In genomic region chrX:49162620-49163019, GRCh38 we compare ENCODE assay signal across 8 cellular contexts. TPM values are rescaled to one million over a fixed set of nuclear protein-coding genes. Genes with fewer than 3 reads are reported as not detected.
A peak's percentile ranks its signal among the peaks of the same experiment; 100 is the strongest.
DNase-seq lines count a peak whose midpoint lies in the region; ATAC-seq and TF ChIP-seq lines count a peak whose summit lies in the region.

TSS of gene MAGIX (plus strand) at chrX:49162758. CDS start at chrX:49162890, 132 bp downstream.

- in situ Hi-C loops in astrocyte of the spinal cord (cut with HindIII; ENCODE audit: low sequenced_read_pairs) = no loop called here

- peak within 1 kb of the TSS; percentile 34 for H3K4me3 ChIP-seq in astrocyte of the spinal cord (ENCODE audit: low read depth, low read length)
- H3K4me3 ChIP-seq in thoracic aorta = peak within 1 kb of the TSS; percentile 69

- H3K4me3 Mint-ChIP-seq in activated CD4-positive, alpha-beta T cell treated with anti-CD3 and anti-CD28 coated beads, Interleukin-2, amount 10 ng/mL, durations not matched to agents 24 days and 14 days = peak within 1 kb of the TSS; percentile 87

- no peaks in the 10 kb centered on the region for H3K36me3 Mint-ChIP-seq in activated CD4-positive, alpha-beta T cell treated with anti-CD3 and anti-CD28 coated beads, Interleukin-2, amount 10 ng/mL, durations not matched to agents 24 days and 14 days (ENCODE audit: low read depth)

- no peaks in the 10 kb centered on the region for H3K36me3 ChIP-seq in thoracic aorta

- H3K9me3 ChIP-seq in thoracic aorta = no peaks in the 10 kb centered on the region

- H3K27ac ChIP-seq in thoracic aorta = peak within 1 kb of the TSS; percentile 93

- no peaks in the 10 kb centered on the region for H3K9me3 Mint-ChIP-seq in activated CD4-positive, alpha-beta T cell treated with anti-CD3 and anti-CD28 coated beads, Interleukin-2, amount 10 ng/mL, durations not matched to agents 24 days and 14 days

- ATAC-seq in left lobe of liver (peak; percentile 67), thoracic aorta (ENCODE audit: insufficient number of reproducible peaks, low FRiP score, low read depth) (no peak)

- H3K27me3 Mint-ChIP-seq in activated CD4-positive, alpha-beta T cell treated with anti-CD3 and anti-CD28 coated beads, Interleukin-2, amount 10 ng/mL, durations not matched to agents 24 days and 14 days = peaks cover 2% of the 10 kb centered on the region

- no peaks in the 10 kb centered on the region for H3K27me3 ChIP-seq in thoracic aorta (replicated peaks; ENCODE audit: insufficient read depth)

- intact Hi-C loops in activated CD4-positive, alpha-beta T cell treated with anti-CD3 and anti-CD28 coated beads, Interleukin-2, amount 10 ng/mL, durations not matched to agents 24 days and 14 days (cut with micrococcal nuclease) = loop anchor here (10.0 kb wide), 2 partner anchors 58 to 358 kb away; partner anchors contain the start of gene HDAC6

- no peak for TF ChIP-seq CTCF in astrocyte of the spinal cord (IDR thresholded peaks at IDR 0.05; ENCODE audit: low read depth, low read length)
- TF ChIP-seq CTCF in thoracic aorta (IDR thresholded peaks at IDR 0.05) = no peak

- peak within 1 kb of the TSS; percentile 48 for H3K27ac Mint-ChIP-seq in activated CD4-positive, alpha-beta T cell treated with anti-CD3 and anti-CD28 coated beads, Interleukin-2, amount 10 ng/mL, durations not matched to agents 24 days and 14 days

- peaks cover under 1 to 2% of the 10 kb centered on the region in 2 donors for H3K4me1 ChIP-seq in thoracic aorta (ENCODE audit: control insufficient read depth in 1 of 2, low read depth in 2 of 2)

- no peak for DNase-seq in activated CD4-positive, alpha-beta T cell treated with anti-CD3 and anti-CD28 coated beads, Interleukin-2, amount 10 ng/mL, durations not matched to agents 24 days and 14 days
- no peak for DNase-seq in activated CD4-positive, alpha-beta T cell treated with anti-CD3 and anti-CD28 coated beads, Interleukin-2, amount 50 U/mL, for 1 hour
- DNase-seq in astrocyte of the spinal cord (ENCODE audit: low read depth, low spot score) = no peak
- peak; percentile 79 for DNase-seq in left lobe of liver (ENCODE audit: low spot score)
- DNase-seq in thoracic aorta (ENCODE audit: low spot score) = no peak
- DNase-seq in NCI-H2107 (lab: John Stamatoyannopoulos, UW) = no peak
- DNase-seq in occipital lobe (lab: John Stamatoyannopoulos, UW) = no peak
- DNase-seq in HCEC 1CT = no peak

- H3K4me1 Mint-ChIP-seq in activated CD4-positive, alpha-beta T cell treated with anti-CD3 and anti-CD28 coated beads, Interleukin-2, amount 10 ng/mL, durations not matched to agents 24 days and 14 days = peaks cover 23% of the 10 kb centered on the region

RNA-seq across cellular contexts. Expression of gene MAGIX, which starts in this region (rescaled TPM):
- 0.96 and 1.1 TPM in 2 replicates for total RNA-seq in activated CD4-positive, alpha-beta T cell treated with anti-CD3 and anti-CD28 coated beads, Interleukin-2, amount 10 ng/mL, durations not matched to agents 24 days and 14 days
- 27.7 TPM for total RNA-seq in left lobe of liver
- 10 to 100 TPM in 1 of 2 donors, 1 to 10 TPM in 1; 3.5 to 16.8 TPM for total RNA-seq in thoracic aorta
- 3.4 TPM for total RNA-seq in occipital lobe
